ENCODE assay signal across 34 cellular contexts in the genomic region with DNA sequence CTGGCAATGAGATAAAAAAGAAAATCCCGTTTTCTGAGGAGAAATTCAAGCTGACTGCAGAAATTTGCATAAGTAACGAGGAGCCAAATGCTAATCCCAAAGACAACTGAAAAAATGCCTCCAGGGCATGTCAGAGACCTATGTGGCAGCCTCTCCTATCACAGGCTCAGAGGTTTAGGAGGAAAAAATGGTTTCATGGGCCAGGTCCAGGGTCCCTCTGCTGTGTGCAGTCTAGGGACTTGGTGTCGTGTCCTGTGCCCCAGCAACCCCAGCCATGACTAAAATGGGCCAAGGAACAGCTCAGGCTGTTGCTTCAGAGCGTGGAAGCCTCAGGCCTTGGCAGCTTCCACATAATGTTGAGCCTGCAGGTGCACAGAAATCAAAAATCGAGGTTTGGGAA.
"Had no signal": no experiment of that assay in that cellular context is flagged by ENCODE, and none has a peak within 500 bp of the region (broad histone marks: within the 10 kb centered on the region; RNA-seq: fewer than 3 reads in every experiment).

No MANE protein-coding gene starts in this region.

- H3K9ac ChIP-seq: KMS-11 had no signal

- DNase-seq: MG63, MM.1S, MV-4-11, NCI-H1048, NCI-H1092, NCI-H1092 treated with DMSO at 0.1 percent for 48 hours, NCI-H1105, NCI-H1105 treated with DMSO at 0.1 percent for 48 hours, NCI-H1417, NCI-H1417 treated with DMSO at 0.1 percent for 48 hours, NCI-H1436, NCI-H1436 treated with DMSO at 0.1 percent for 48 hours, NCI-H146, NCI-H1694, NCI-H1694 treated with DMSO at 0.1 percent for 48 hours, NCI-H187, NCI-H187 treated with DMSO at 0.1 percent for 48 hours, NCI-H1930, NCI-H2029, NCI-H2029 treated with DMSO at 0.1 percent for 48 hours, NCI-H2081, NCI-H2081 treated with DMSO at 0.1 percent for 48 hours, NCI-H2107, NCI-H2171, NCI-H2171 treated with DMSO at 0.1 percent for 48 hours, NCI-H2227 treated with DMSO at 0.1 percent for 48 hours, NCI-H226, NCI-H345, NCI-H446, NCI-H446 treated with DMSO at 0.1 percent for 48 hours, NCI-H510A, NCI-H510A treated with DMSO at 0.1 percent for 48 hours, NCI-H524 had no signal

- H3K4me3 ChIP-seq: MG63 had no signal

- H3K4me2 ChIP-seq: KMS-11 had no signal

- H3K36me3 ChIP-seq: MG63 had no signal

- H3K27ac ChIP-seq: KMS-11 had no signal

- H3K27me3 ChIP-seq: MG63 had no signal

- H3K9me3 ChIP-seq: MG63 had no signal
